ENCODE assay signal across 7 cellular contexts in genomic region chr4:88583643-88584470, GRCh38.
"Had no signal": no experiment of that assay in that cellular context is flagged by ENCODE, and none has a peak within 500 bp of the region (broad histone marks: within the 10 kb centered on the region; RNA-seq: fewer than 3 reads in every experiment).

No MANE protein-coding gene starts in this region.

- H3K27ac ChIP-seq: esophagus squamous epithelium had no signal

- H3K27me3 Mint-ChIP-seq: activated naive CD4-positive, alpha-beta T cell treated with anti-CD3 and anti-CD28 coated beads, Interleukin-2, amount 10 ng/mL, durations not matched to agents 7 days and 5 days had no signal

- H3K4me3 ChIP-seq: esophagus squamous epithelium had no signal

- H3K27me3 ChIP-seq: esophagus squamous epithelium had no signal

- H3K36me3 ChIP-seq: esophagus squamous epithelium had no signal

- H3K4me1 Mint-ChIP-seq: activated CD4-positive, alpha-beta T cell treated with anti-CD3 and anti-CD28 coated beads, Interleukin-2, amount 10 ng/mL, durations not matched to agents 24 days and 14 days; activated naive CD4-positive, alpha-beta T cell treated with anti-CD3 and anti-CD28 coated beads, Interleukin-2, amount 10 ng/mL, durations not matched to agents 7 days and 5 days; nephron progenitor cell had no signal

- H3K27ac Mint-ChIP-seq: activated CD4-positive, alpha-beta T cell treated with anti-CD3 and anti-CD28 coated beads, Interleukin-2, amount 10 ng/mL, durations not matched to agents 24 days and 14 days; activated naive CD4-positive, alpha-beta T cell treated with anti-CD3 and anti-CD28 coated beads, Interleukin-2, amount 10 ng/mL, durations not matched to agents 7 days and 5 days; activated T-helper 1 cell treated with anti-CD3 and anti-CD28 coated beads, Interleukin-12 subunit alpha, Interleukin-12 subunit beta, Interleukin-2, Interleukin-4 antibody, amounts not matched to agents 30 ng/mL and 10 ng/mL and 1 ng/mL, durations not matched to agents 14 hours and 24 hours and 36 hours; nephron progenitor cell had no signal

- H3K4me3 Mint-ChIP-seq: activated CD4-positive, alpha-beta T cell treated with anti-CD3 and anti-CD28 coated beads, Interleukin-2, amount 10 ng/mL, durations not matched to agents 24 days and 14 days; activated naive CD4-positive, alpha-beta T cell treated with anti-CD3 and anti-CD28 coated beads, Interleukin-2, amount 10 ng/mL, durations not matched to agents 7 days and 5 days; activated T-helper 1 cell treated with anti-CD3 and anti-CD28 coated beads, Interleukin-12 subunit alpha, Interleukin-12 subunit beta, Interleukin-2, Interleukin-4 antibody, amounts not matched to agents 30 ng/mL and 10 ng/mL and 1 ng/mL, durations not matched to agents 14 hours and 24 hours and 36 hours; nephron progenitor cell had no signal

- DNase-seq: activated CD4-positive, alpha-beta T cell treated with anti-CD3 and anti-CD28 coated beads, Interleukin-2, amount 10 ng/mL, durations not matched to agents 24 days and 14 days; activated naive CD4-positive, alpha-beta T cell treated with anti-CD3 and anti-CD28 coated beads, Interleukin-2, amount 10 ng/mL, durations not matched to agents 7 days and 5 days; esophagus squamous epithelium; foreskin melanocyte; islet precursor cell; nephron progenitor cell had no signal

- H3K9me3 ChIP-seq: esophagus squamous epithelium had no signal

- H3K9me3 Mint-ChIP-seq: activated naive CD4-positive, alpha-beta T cell treated with anti-CD3 and anti-CD28 coated beads, Interleukin-2, amount 10 ng/mL, durations not matched to agents 7 days and 5 days; activated T-helper 1 cell treated with anti-CD3 and anti-CD28 coated beads, Interleukin-12 subunit alpha, Interleukin-12 subunit beta, Interleukin-2, Interleukin-4 antibody, amounts not matched to agents 30 ng/mL and 10 ng/mL and 1 ng/mL, durations not matched to agents 14 hours and 24 hours and 36 hours had no signal

- H3K36me3 Mint-ChIP-seq: activated naive CD4-positive, alpha-beta T cell treated with anti-CD3 and anti-CD28 coated beads, Interleukin-2, amount 10 ng/mL, durations not matched to agents 7 days and 5 days had no signal

- H3K4me1 ChIP-seq: esophagus squamous epithelium had no signal
